In the genomic region with DNA sequence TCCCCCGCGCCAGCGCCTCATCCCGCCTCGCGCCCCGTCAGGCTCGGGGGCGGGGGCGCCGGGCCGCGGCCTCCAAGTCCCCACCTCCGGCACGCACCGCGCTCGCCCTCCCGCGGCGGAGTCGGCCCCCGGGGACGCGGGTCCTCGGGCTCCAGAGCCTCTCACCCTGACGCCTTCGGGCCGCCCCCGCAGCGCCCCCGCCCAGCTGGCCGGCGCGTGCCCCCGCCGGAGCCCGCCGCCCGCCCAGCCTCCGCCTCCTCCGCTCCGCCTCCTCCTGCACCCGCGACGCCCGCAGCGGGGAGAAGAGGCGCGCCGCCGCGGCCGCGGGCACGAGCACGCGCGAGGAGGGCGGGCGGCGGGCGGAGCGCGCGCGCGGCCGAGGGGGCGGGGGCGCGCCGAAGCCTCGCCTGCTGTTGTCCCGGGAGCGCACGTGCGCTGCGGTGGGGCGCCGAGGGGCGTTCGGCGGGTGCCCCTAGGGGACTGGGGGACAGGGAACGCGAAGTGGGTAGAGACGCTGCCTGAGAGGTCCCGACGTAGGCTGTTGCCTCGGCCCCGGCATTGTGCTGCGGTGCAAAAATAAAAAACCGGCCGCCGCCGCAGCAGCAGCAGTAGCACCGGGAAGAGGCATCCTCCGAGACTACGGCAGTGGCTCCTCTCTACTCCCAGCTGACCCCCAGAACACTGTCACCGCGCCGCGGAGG, we compare ENCODE assay signal across 1 cellular context.
A peak's percentile ranks its signal among the peaks of the same experiment; 100 is the strongest.
TF ChIP-seq lines count a peak whose summit lies in the region.

No MANE protein-coding gene starts in this region.

TF ChIP-seq in H1, 55 proteins besides CTCF, POLR2A, EP300 and RAD21 (continued from another document):
- no peak for TF ChIP-seq NRF1 (IDR thresholded peaks at IDR 0.05; ENCODE audit: low read depth, low read length)
- no peak for TF ChIP-seq SP1 (IDR thresholded peaks at IDR 0.05; ENCODE audit: low read depth, low read length)
- TF ChIP-seq POLR2AphosphoS5 (IDR thresholded peaks at IDR 0.05; ENCODE audit: low read depth, low read length), result peak; percentile 69
- no peak for TF ChIP-seq SIRT6 (IDR thresholded peaks at IDR 0.05; ENCODE audit: low read length)
- TF ChIP-seq RBBP5 (IDR thresholded peaks at IDR 0.05; ENCODE audit: borderline replicate concordance, low read depth, low read length), result peak; percentile 73; the same call in 1 of the 2 replicates
- peak; percentile 62 for TF ChIP-seq ASH2L (IDR thresholded peaks at IDR 0.05; ENCODE audit: low read length)
- TF ChIP-seq SIX5 (IDR thresholded peaks at IDR 0.05; ENCODE audit: low read depth, low read length), result no peak
- peak; percentile 81 for TF ChIP-seq E2F6 (IDR thresholded peaks at IDR 0.05)
- 0 out of 4 replicates have a peak, but pooled peaks of 1 of the 2 experiments have one; percentile 51 for TF ChIP-seq HDAC2 (IDR thresholded peaks at IDR 0.05; ENCODE audit: borderline replicate concordance in 1 of 2, low read depth in 2 of 2, low read length in 2 of 2)
- TF ChIP-seq TAF1 (IDR thresholded peaks at IDR 0.05; ENCODE audit: low read depth, low read length), result peak; percentile 75
- TF ChIP-seq EGR1 (IDR thresholded peaks at IDR 0.05; ENCODE audit: borderline replicate concordance, low read depth, low read length), result peak; percentile 88
TF ChIP-seq in H1: peak in this region for 10.
